Comparison of ENCODE assay signal across 9 cellular contexts in the genomic region with DNA sequence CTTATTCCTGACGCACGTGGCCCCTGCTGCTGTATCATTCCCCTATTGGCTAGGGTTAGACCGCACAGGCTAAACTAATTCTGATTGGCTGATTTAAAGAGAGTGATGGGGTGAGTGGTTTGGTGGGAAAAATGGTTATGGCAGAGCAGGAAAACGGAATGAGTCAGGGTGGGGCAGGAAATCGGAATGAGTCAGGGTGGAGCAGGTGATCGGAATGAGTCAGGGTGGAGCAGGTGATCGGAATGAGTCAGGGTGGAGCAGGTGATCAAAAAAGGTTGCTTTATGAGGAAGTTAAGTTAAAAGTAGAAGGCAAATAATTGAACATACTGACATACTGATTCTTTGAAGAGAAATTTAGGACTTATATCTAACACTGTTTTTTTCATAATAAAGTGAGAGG. TPM values are rescaled to one million over a fixed set of nuclear protein-coding genes. Genes with fewer than 3 reads are reported as not detected.
"Had no signal": no experiment of that assay in that cellular context is flagged by ENCODE, and none has a peak within 500 bp of the region (broad histone marks: within the 10 kb centered on the region; RNA-seq: fewer than 3 reads in every experiment).

No MANE protein-coding gene starts in this region.

RNA-seq across cellular contexts. Expression of a gene that starts 2.6 kb away (rescaled TPM):
- total RNA-seq: cerebellum; dermis blood vessel endothelial cell; lower lobe of right lung; suprapubic skin; T-helper 2 cell treated with Interferon-gamma antibody and Interleukin-4, amounts not matched to agents 100 ng/mL and 5 ng/mL, for 36 hours; upper lobe of left lung had no signal

RNA-seq across cellular contexts. Expression of a gene that starts 42.7 kb away (rescaled TPM):
- total RNA-seq: cerebellum; left cardiac atrium; lower lobe of right lung; right cardiac atrium; T-helper 2 cell treated with Interferon-gamma antibody and Interleukin-4, amounts not matched to agents 100 ng/mL and 5 ng/mL, for 36 hours; upper lobe of left lung had no signal
- polyA plus RNA-seq: right cardiac atrium, small intestine had no signal
